1 cellular context compared by ENCODE assay signal in the genomic region with DNA sequence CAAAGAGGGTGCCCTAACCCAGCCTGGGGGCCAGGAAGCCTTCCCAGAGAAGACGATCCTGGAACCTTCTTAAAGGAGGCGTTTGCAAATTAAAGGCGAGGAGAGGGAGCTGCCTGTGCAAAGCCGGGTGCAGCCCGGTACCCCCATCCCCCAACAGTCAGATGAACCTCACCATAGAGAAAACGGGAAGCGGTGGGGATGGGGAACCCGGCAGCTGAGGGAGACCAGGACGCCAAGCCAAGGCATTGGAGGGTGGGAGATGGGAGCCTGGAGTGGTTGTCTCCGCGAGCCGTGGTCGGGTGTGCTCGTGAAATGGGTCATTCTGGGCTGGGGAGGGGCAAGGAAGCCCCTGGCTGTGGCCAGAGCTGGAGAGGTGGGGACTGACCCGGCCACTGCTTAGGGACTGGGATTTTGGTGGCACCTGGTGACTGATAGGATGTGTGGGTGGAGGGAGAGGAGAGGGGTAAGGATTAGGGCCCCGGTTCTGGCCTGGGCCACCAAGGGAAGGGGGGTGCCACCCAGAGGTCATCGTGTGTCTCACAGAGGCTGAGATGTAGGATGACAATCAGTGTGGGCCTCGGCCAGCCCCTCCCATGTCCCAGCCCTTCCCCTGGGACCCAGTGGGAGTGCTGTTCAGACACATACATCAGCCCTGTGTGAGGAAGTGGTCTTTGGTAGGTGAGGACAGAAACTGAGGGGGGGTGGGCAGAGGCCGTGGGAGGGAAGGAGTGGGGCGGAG.
TF ChIP-seq lines count a peak whose summit lies in the region.

No MANE protein-coding gene starts in this region.

TF ChIP-seq in SK-N-SH treated with all-trans-retinoic acid at 6 μM for 48 hours, 23 proteins besides CTCF, POLR2A, EP300 and RAD21 (continued from another document):
- TF ChIP-seq, protein P1, sequence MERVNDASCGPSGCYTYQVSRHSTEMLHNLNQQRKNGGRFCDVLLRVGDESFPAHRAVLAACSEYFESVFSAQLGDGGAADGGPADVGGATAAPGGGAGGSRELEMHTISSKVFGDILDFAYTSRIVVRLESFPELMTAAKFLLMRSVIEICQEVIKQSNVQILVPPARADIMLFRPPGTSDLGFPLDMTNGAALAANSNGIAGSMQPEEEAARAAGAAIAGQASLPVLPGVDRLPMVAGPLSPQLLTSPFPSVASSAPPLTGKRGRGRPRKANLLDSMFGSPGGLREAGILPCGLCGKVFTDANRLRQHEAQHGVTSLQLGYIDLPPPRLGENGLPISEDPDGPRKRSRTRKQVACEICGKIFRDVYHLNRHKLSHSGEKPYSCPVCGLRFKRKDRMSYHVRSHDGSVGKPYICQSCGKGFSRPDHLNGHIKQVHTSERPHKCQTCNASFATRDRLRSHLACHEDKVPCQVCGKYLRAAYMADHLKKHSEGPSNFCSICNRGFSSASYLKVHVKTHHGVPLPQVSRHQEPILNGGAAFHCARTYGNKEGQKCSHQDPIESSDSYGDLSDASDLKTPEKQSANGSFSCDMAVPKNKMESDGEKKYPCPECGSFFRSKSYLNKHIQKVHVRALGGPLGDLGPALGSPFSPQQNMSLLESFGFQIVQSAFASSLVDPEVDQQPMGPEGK (CRISPR knock-in tag; IDR thresholded peaks at IDR 0.05; ENCODE audit: borderline replicate concordance) = no peak
- TF ChIP-seq GLIS3 (CRISPR knock-in tag; IDR thresholded peaks at IDR 0.05) = no peak
- no peak for TF ChIP-seq ZNF565 (CRISPR knock-in tag; conservative IDR thresholded peaks at IDR 0.05; ENCODE audit: low read depth)
- no peak for TF ChIP-seq TCF4 (CRISPR knock-in tag; IDR thresholded peaks at IDR 0.05; ENCODE audit: borderline replicate concordance)
- TF ChIP-seq ZNF8 (CRISPR knock-in tag; IDR thresholded peaks at IDR 0.05) = no peak
- no peak for TF ChIP-seq RARB (CRISPR knock-in tag; IDR thresholded peaks at IDR 0.05)
- no peak for TF ChIP-seq ZC3H10 (CRISPR knock-in tag; IDR thresholded peaks at IDR 0.05)
- TF ChIP-seq, protein P2, sequence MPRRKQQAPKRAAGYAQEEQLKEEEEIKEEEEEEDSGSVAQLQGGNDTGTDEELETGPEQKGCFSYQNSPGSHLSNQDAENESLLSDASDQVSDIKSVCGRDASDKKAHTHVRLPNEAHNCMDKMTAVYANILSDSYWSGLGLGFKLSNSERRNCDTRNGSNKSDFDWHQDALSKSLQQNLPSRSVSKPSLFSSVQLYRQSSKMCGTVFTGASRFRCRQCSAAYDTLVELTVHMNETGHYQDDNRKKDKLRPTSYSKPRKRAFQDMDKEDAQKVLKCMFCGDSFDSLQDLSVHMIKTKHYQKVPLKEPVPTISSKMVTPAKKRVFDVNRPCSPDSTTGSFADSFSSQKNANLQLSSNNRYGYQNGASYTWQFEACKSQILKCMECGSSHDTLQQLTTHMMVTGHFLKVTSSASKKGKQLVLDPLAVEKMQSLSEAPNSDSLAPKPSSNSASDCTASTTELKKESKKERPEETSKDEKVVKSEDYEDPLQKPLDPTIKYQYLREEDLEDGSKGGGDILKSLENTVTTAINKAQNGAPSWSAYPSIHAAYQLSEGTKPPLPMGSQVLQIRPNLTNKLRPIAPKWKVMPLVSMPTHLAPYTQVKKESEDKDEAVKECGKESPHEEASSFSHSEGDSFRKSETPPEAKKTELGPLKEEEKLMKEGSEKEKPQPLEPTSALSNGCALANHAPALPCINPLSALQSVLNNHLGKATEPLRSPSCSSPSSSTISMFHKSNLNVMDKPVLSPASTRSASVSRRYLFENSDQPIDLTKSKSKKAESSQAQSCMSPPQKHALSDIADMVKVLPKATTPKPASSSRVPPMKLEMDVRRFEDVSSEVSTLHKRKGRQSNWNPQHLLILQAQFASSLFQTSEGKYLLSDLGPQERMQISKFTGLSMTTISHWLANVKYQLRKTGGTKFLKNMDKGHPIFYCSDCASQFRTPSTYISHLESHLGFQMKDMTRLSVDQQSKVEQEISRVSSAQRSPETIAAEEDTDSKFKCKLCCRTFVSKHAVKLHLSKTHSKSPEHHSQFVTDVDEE (CRISPR knock-in tag; IDR thresholded peaks at IDR 0.05) = no peak
- TF ChIP-seq, protein P3, sequence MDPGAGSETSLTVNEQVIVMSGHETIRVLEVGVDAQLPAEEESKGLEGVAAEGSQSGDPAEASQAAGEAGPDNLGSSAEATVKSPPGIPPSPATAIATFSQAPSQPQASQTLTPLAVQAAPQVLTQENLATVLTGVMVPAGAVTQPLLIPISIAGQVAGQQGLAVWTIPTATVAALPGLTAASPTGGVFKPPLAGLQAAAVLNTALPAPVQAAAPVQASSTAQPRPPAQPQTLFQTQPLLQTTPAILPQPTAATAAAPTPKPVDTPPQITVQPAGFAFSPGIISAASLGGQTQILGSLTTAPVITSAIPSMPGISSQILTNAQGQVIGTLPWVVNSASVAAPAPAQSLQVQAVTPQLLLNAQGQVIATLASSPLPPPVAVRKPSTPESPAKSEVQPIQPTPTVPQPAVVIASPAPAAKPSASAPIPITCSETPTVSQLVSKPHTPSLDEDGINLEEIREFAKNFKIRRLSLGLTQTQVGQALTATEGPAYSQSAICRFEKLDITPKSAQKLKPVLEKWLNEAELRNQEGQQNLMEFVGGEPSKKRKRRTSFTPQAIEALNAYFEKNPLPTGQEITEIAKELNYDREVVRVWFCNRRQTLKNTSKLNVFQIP (CRISPR knock-in tag; IDR thresholded peaks at IDR 0.05; ENCODE audit: borderline replicate concordance, low read depth) = no peak
- no peak for TF ChIP-seq PPARA (CRISPR knock-in tag; IDR thresholded peaks at IDR 0.05; ENCODE audit: borderline replicate concordance)
- TF ChIP-seq TOX (CRISPR knock-in tag; IDR thresholded peaks at IDR 0.05; ENCODE audit: borderline replicate concordance) = no peak
- no peak for TF ChIP-seq ESRRG (CRISPR knock-in tag; IDR thresholded peaks at IDR 0.05)
TF ChIP-seq in SK-N-SH treated with all-trans-retinoic acid at 6 μM for 48 hours: peak in this region for 0.
